ENCODE assay signal across 11 cellular contexts in genomic region chr1:20187103-20187812, GRCh38. TPM values are rescaled to one million over a fixed set of nuclear protein-coding genes. Genes with fewer than 3 reads are reported as not detected.
DNase-seq lines count a peak whose midpoint lies in the region; ATAC-seq and TF ChIP-seq lines count a peak whose summit lies in the region.
"Had no signal": no experiment of that assay in that cellular context is flagged by ENCODE, and none has a peak within 500 bp of the region (broad histone marks: within the 10 kb centered on the region; RNA-seq: fewer than 3 reads in every experiment).

No MANE protein-coding gene starts in this region.

- peaks cover 5% of the 10 kb centered on the region for H3K36me3 Mint-ChIP-seq in activated CD8-positive, alpha-beta T cell treated with anti-CD3 and anti-CD28 coated beads, Interleukin-2, amount 10 ng/mL, durations not matched to agents 7 days and 5 days (ENCODE audit: low read depth)
- H3K36me3 Mint-ChIP-seq in stimulated activated naive CD8-positive, alpha-beta T cell treated with anti-CD3 and anti-CD28 coated beads, Interleukin-15, Interleukin-2, amounts not matched to agents 100 ng/mL and 50 ng/mL, for 24 hours (ENCODE audit: low read depth): peaks cover 3% of the 10 kb centered on the region
- H3K36me3 Mint-ChIP-seq: memory B cell had no signal

- POLR2A ChIA-PET in activated CD8-positive, alpha-beta T cell treated with anti-CD3 and anti-CD28 coated beads, Interleukin-2, amount 10 ng/mL, durations not matched to agents 7 days and 5 days (lab: Charles Lee): interaction anchor here (0.8 kb wide), 1 partner anchor 22 kb away, joined by 5 read pairs; no protein-coding TSS in a partner anchor

- peaks cover 26% of the 10 kb centered on the region for H3K27me3 Mint-ChIP-seq in activated CD8-positive, alpha-beta T cell treated with anti-CD3 and anti-CD28 coated beads, Interleukin-2, amount 10 ng/mL, durations not matched to agents 7 days and 5 days (ENCODE audit: low read depth)
- H3K27me3 Mint-ChIP-seq in stimulated activated naive CD8-positive, alpha-beta T cell treated with anti-CD3 and anti-CD28 coated beads, Interleukin-15, Interleukin-2, amounts not matched to agents 100 ng/mL and 50 ng/mL, for 24 hours: peaks cover 39% of the 10 kb centered on the region

- no peaks in the 10 kb centered on the region for H3K9me3 ChIP-seq in left ventricle myocardium inferior (replicated peaks)
- H3K9me3 ChIP-seq: tibial artery had no signal

- peak overlapping the region; percentile 27 for H3K27ac Mint-ChIP-seq in activated CD8-positive, alpha-beta T cell treated with anti-CD3 and anti-CD28 coated beads, Interleukin-2, amount 10 ng/mL, durations not matched to agents 7 days and 5 days
- peak overlapping the region; percentile 78 for H3K27ac Mint-ChIP-seq in stimulated activated naive CD8-positive, alpha-beta T cell treated with anti-CD3 and anti-CD28 coated beads, Interleukin-15, Interleukin-2, amounts not matched to agents 100 ng/mL and 50 ng/mL, for 24 hours

- no peak for TF ChIP-seq CTCF in left ventricle myocardium inferior (IDR thresholded peaks at IDR 0.05; ENCODE audit: borderline replicate concordance)

- peaks cover 69% of the 10 kb centered on the region for H3K27me3 ChIP-seq in left ventricle myocardium inferior (ENCODE audit: low read depth)

- H3K36me3 ChIP-seq in left ventricle myocardium inferior: no peaks in the 10 kb centered on the region
- H3K36me3 ChIP-seq: tibial artery had no signal

- H3K9me3 Mint-ChIP-seq in activated CD8-positive, alpha-beta T cell treated with anti-CD3 and anti-CD28 coated beads, Interleukin-2, amount 10 ng/mL, durations not matched to agents 7 days and 5 days (ENCODE audit: insufficient read depth): no peaks in the 10 kb centered on the region
- no peaks in the 10 kb centered on the region for H3K9me3 Mint-ChIP-seq in stimulated activated naive CD8-positive, alpha-beta T cell treated with anti-CD3 and anti-CD28 coated beads, Interleukin-15, Interleukin-2, amounts not matched to agents 100 ng/mL and 50 ng/mL, for 24 hours
- H3K9me3 Mint-ChIP-seq: memory B cell had no signal

- H3K4me3 ChIP-seq in left ventricle myocardium inferior: peak overlapping the region; percentile 66
- H3K4me3 ChIP-seq: tibial artery had no signal

- peaks cover 52% of the 10 kb centered on the region for H3K4me1 Mint-ChIP-seq in activated CD8-positive, alpha-beta T cell treated with anti-CD3 and anti-CD28 coated beads, Interleukin-2, amount 10 ng/mL, durations not matched to agents 7 days and 5 days (ENCODE audit: low read depth)
- H3K4me1 Mint-ChIP-seq in stimulated activated naive CD8-positive, alpha-beta T cell treated with anti-CD3 and anti-CD28 coated beads, Interleukin-15, Interleukin-2, amounts not matched to agents 100 ng/mL and 50 ng/mL, for 24 hours (ENCODE audit: low read depth): peaks cover 52% of the 10 kb centered on the region

- peak overlapping the region; percentile 0 for H3K4me3 Mint-ChIP-seq in activated CD8-positive, alpha-beta T cell treated with anti-CD3 and anti-CD28 coated beads, Interleukin-2, amount 10 ng/mL, durations not matched to agents 7 days and 5 days
- H3K4me3 Mint-ChIP-seq in stimulated activated naive CD8-positive, alpha-beta T cell treated with anti-CD3 and anti-CD28 coated beads, Interleukin-15, Interleukin-2, amounts not matched to agents 100 ng/mL and 50 ng/mL, for 24 hours: peak overlapping the region; percentile 75

- intact Hi-C loops in left ventricle myocardium inferior (cut with micrococcal nuclease): no loop called here

- peak; percentile 57 to 67 for ATAC-seq in activated CD4-positive, CD25-positive, alpha-beta regulatory T cell treated with anti-CD3 and anti-CD28 coated beads, Interleukin-2, amount 50 U/mL, for 24 hours
- no peak for ATAC-seq in activated CD8-positive, alpha-beta T cell treated with anti-CD3 and anti-CD28 coated beads, Interleukin-2, amount 10 ng/mL, durations not matched to agents 7 days and 5 days
- ATAC-seq in GM21576 (IDR thresholded peaks at IDR 0.05; ENCODE audit: unreplicated experiment) (no peak), GM18502 (IDR thresholded peaks at IDR 0.05; ENCODE audit: poor library complexity, unreplicated experiment) (no peak)

- no peak for DNase-seq in activated CD4-positive, CD25-positive, alpha-beta regulatory T cell (lab: John Stamatoyannopoulos, UW)
- peak; percentile 35 for DNase-seq in activated CD8-positive, alpha-beta T cell treated with anti-CD3 and anti-CD28 coated beads, Interleukin-2, amount 10 ng/mL, durations not matched to agents 7 days and 5 days
- DNase-seq in left ventricle myocardium inferior (no peak), 8988T (no peak)
- DNase-seq: aorta had no signal

- H3K4me1 ChIP-seq in left ventricle myocardium inferior: peaks cover 31% of the 10 kb centered on the region

- no peak overlapping the region for H3K27ac ChIP-seq in left ventricle myocardium inferior (replicated peaks)
- H3K27ac ChIP-seq: tibial artery had no signal

- CTCF ChIA-PET in activated CD8-positive, alpha-beta T cell treated with anti-CD3 and anti-CD28 coated beads, Interleukin-2, amount 10 ng/mL, durations not matched to agents 7 days and 5 days (lab: Charles Lee): interaction anchor here (0.8 to 2.5 kb wide), 6 partner anchors 8 to 36 kb away, joined by 3 to 17 read pairs (median 5); no protein-coding TSS in a partner anchor

RNA-seq across cellular contexts. Expression of gene PLA2G2C, which starts 0.9 kb away (rescaled TPM):
- not detected for total RNA-seq in activated CD8-positive, alpha-beta T cell treated with anti-CD3 and anti-CD28 coated beads, Interleukin-2, amount 10 ng/mL, durations not matched to agents 7 days and 5 days
- not detected for total RNA-seq in left ventricle myocardium inferior

RNA-seq across cellular contexts. Expression of gene UBXN10, which starts 1.4 kb away (rescaled TPM):
- total RNA-seq in activated CD8-positive, alpha-beta T cell treated with anti-CD3 and anti-CD28 coated beads, Interleukin-2, amount 10 ng/mL, durations not matched to agents 7 days and 5 days: under 1 TPM; 0.21 to 0.29 TPM
- 1.4 TPM for total RNA-seq in left ventricle myocardium inferior

RNA-seq across cellular contexts. Expression of gene PLA2G2F, which starts 48.1 kb away (rescaled TPM):
- not detected for total RNA-seq in activated CD8-positive, alpha-beta T cell treated with anti-CD3 and anti-CD28 coated beads, Interleukin-2, amount 10 ng/mL, durations not matched to agents 7 days and 5 days
- not detected for total RNA-seq in left ventricle myocardium inferior
- total RNA-seq: aorta had no signal

Comparison
In these comparisons a context has a peak if more than half of its experiments do, and no peak if none do; other contexts are left out.
1. ATAC-seq: peak in activated CD4-positive, CD25-positive, alpha-beta regulatory T cell treated with anti-CD3 and anti-CD28 coated beads, Interleukin-2, amount 50 U/mL, for 24 hours (2 of 2); none in activated CD8-positive, alpha-beta T cell treated with anti-CD3 and anti-CD28 coated beads, Interleukin-2, amount 10 ng/mL, durations not matched to agents 7 days and 5 days (single experiment), GM21576 (single experiment) and GM18502 (single experiment).